ENCODE assay signal across 14 cellular contexts in the genomic region with DNA sequence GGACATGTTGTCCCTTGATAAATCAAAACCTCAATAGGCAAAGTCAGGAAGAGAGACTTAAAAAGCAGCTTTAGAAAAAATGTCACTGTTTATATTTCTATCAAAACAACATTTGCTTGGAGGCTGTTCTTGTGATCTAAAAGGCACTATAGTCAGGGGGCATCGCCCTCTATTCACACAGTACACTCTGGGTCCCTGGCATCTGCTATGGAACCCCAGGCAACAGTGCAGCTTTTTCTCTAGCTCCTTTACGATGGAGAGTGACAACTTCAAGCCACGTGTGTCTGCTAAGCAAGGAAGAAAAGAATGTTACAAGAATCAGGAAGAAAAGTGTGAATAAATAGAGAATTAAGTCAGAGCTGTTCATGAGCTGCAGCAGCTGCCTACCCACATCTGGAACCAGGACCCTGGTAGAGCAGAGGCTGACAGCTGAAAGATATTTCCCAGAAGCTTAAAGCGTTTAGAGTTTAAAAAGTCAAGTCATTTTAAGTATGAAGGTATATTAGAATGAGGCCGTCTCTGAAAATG. TPM values are rescaled to one million over a fixed set of nuclear protein-coding genes. Genes with fewer than 3 reads are reported as not detected.
DNase-seq lines count a peak whose midpoint lies in the region; ATAC-seq, FAIRE-seq and TF ChIP-seq lines count a peak whose summit lies in the region.
"Had no signal": no experiment of that assay in that cellular context is flagged by ENCODE, and none has a peak within 500 bp of the region (broad histone marks: within the 10 kb centered on the region; RNA-seq: fewer than 3 reads in every experiment).

No MANE protein-coding gene starts in this region.

- H3K4me3 ChIP-seq in AG10803 (ENCODE audit: low read length) (peak overlapping the region; percentile 12; the same call in 1 of the 2 replicates), heart left ventricle (peak overlapping the region in 2 of 12 donors; percentile 2 to 14), rectal smooth muscle tissue (ENCODE audit: low read length) (no peak overlapping the region), endodermal cell (ENCODE audit: low read length) (no peak overlapping the region)

- H3K9ac ChIP-seq in rectal smooth muscle tissue (ENCODE audit: low read length): no peak overlapping the region
- H3K9ac ChIP-seq in endodermal cell (ENCODE audit: extremely low read depth, low read length, poor library complexity, severe bottlenecking): no peak overlapping the region

- no peak overlapping the region for H3K27ac Mint-ChIP-seq in endodermal cell
- H3K27ac Mint-ChIP-seq in activated CD4-positive, alpha-beta memory T cell treated with anti-CD3 and anti-CD28 coated beads, Interleukin-2, amount 10 ng/mL, durations not matched to agents 7 days and 5 days: no peak overlapping the region

- no peak for TF ChIP-seq POLR2A in heart left ventricle (IDR thresholded peaks at IDR 0.05)

- CTCF ChIA-PET in activated CD4-positive, alpha-beta memory T cell treated with anti-CD3 and anti-CD28 coated beads, Interleukin-2, amount 10 ng/mL, durations not matched to agents 7 days and 5 days (lab: Charles Lee): no interaction called here

- peak overlapping the region in 11 of 12 donors; percentile 52 to 99 (median 79) for H3K27ac ChIP-seq in heart left ventricle
- H3K27ac ChIP-seq in rectal smooth muscle tissue (ENCODE audit: low read depth, low read length): peak overlapping the region; percentile 74
- no peak overlapping the region for H3K27ac ChIP-seq in endodermal cell (ENCODE audit: low read depth, low read length)

- H3K27me3 Mint-ChIP-seq in endodermal cell (ENCODE audit: insufficient read depth): no peaks in the 10 kb centered on the region
- H3K27me3 Mint-ChIP-seq in activated CD4-positive, alpha-beta memory T cell treated with anti-CD3 and anti-CD28 coated beads, Interleukin-2, amount 10 ng/mL, durations not matched to agents 7 days and 5 days: no peaks in the 10 kb centered on the region

- POLR2A ChIA-PET in activated CD4-positive, alpha-beta memory T cell treated with anti-CD3 and anti-CD28 coated beads, Interleukin-2, amount 10 ng/mL, durations not matched to agents 7 days and 5 days (lab: Charles Lee): no interaction called here

- H3K9me3 ChIP-seq in heart left ventricle (no peaks in the 10 kb centered on the region), endodermal cell (ENCODE audit: control insufficient read depth, low read length) (no peaks in the 10 kb centered on the region)

- no peak for TF ChIP-seq CTCF in AG10803 (conservative IDR thresholded peaks at IDR 0.05; ENCODE audit: low read length)
- TF ChIP-seq CTCF in heart left ventricle (IDR thresholded peaks at IDR 0.05): no peak
- TF ChIP-seq CTCF in endodermal cell (conservative IDR thresholded peaks at IDR 0.05): no peak

- intact Hi-C loops in heart left ventricle (cut with DNase I): loop anchor here in 1 of 10 donors (5.0 kb wide), 1 partner anchor 194 kb away; no protein-coding TSS in a partner anchor

- ATAC-seq in heart left ventricle (peak in 2 of 4 donors; percentile 2 to 7), HG02981 (IDR thresholded peaks at IDR 0.05; ENCODE audit: unreplicated experiment) (no peak)

- DNase-seq in AG10803 (ENCODE audit: low read depth) (no peak), amniotic epithelial cell (ENCODE audit: low read depth) (peak; percentile 33), heart left ventricle (no peak), endodermal cell (no peak), GM19239 (ENCODE audit: insufficient read length, low spot score) (no peak)
- DNase-seq in activated CD4-positive, alpha-beta memory T cell treated with anti-CD3 and anti-CD28 coated beads, Interleukin-2, amount 10 ng/mL, durations not matched to agents 7 days and 5 days: no peak
- DNase-seq: activated CD4-positive, alpha-beta T cell treated with anti-CD3 and anti-CD28 coated beads for 1 hour; GF-D8; H7; kidney glomerular epithelial cell; NCI-H226; SIG-M5 had no signal

- no peak for FAIRE-seq in GM19239 (lab: Jason Lieb, UNC)

- no peaks in the 10 kb centered on the region for H3K9me3 Mint-ChIP-seq in endodermal cell
- H3K9me3 Mint-ChIP-seq in activated CD4-positive, alpha-beta memory T cell treated with anti-CD3 and anti-CD28 coated beads, Interleukin-2, amount 10 ng/mL, durations not matched to agents 7 days and 5 days: no peaks in the 10 kb centered on the region

- H3K4me1 ChIP-seq in heart left ventricle (peaks cover 15 to 100% (median 85%) of the 10 kb centered on the region in 12 donors), rectal smooth muscle tissue (ENCODE audit: control insufficient read depth, insufficient read depth, low read length) (peaks cover 27% of the 10 kb centered on the region), endodermal cell (ENCODE audit: control insufficient read depth, insufficient read depth, low read length) (no peaks in the 10 kb centered on the region)

- H3K4me1 Mint-ChIP-seq in endodermal cell: peaks cover 18% of the 10 kb centered on the region
- no peaks in the 10 kb centered on the region for H3K4me1 Mint-ChIP-seq in activated CD4-positive, alpha-beta memory T cell treated with anti-CD3 and anti-CD28 coated beads, Interleukin-2, amount 10 ng/mL, durations not matched to agents 7 days and 5 days

- H3K27me3 ChIP-seq in heart left ventricle (no peaks in the 10 kb centered on the region), rectal smooth muscle tissue (ENCODE audit: control insufficient read depth, insufficient read depth, low read length) (no peaks in the 10 kb centered on the region), endodermal cell (ENCODE audit: control insufficient read depth, insufficient read depth, low read length, poor library complexity, severe bottlenecking) (no peaks in the 10 kb centered on the region)

- peaks cover under 1% of the 10 kb centered on the region for H3K36me3 Mint-ChIP-seq in endodermal cell (ENCODE audit: low read depth)
- H3K36me3 Mint-ChIP-seq in activated CD4-positive, alpha-beta memory T cell treated with anti-CD3 and anti-CD28 coated beads, Interleukin-2, amount 10 ng/mL, durations not matched to agents 7 days and 5 days (ENCODE audit: low read depth): no peaks in the 10 kb centered on the region

- 30 to 37% (median 34%) methylated on average over 5 of the region's 5 CpGs for WGBS in heart left ventricle, 4 donors
- 82 to 84% methylated on average over 4 to 5 of the region's 5 CpGs for WGBS in endodermal cell (ENCODE audit: insufficient coverage in 1 of 2, insufficient read length in 1 of 2), 2 experiments

- no peak overlapping the region for H3K4me3 Mint-ChIP-seq in endodermal cell
- H3K4me3 Mint-ChIP-seq in activated CD4-positive, alpha-beta memory T cell treated with anti-CD3 and anti-CD28 coated beads, Interleukin-2, amount 10 ng/mL, durations not matched to agents 7 days and 5 days: no peak overlapping the region

- H3K36me3 ChIP-seq in heart left ventricle (peaks cover 0 to 34% (median 5%) of the 10 kb centered on the region in 9 donors), rectal smooth muscle tissue (ENCODE audit: control insufficient read depth, insufficient read depth, low read length) (no peaks in the 10 kb centered on the region), endodermal cell (ENCODE audit: control insufficient read depth, insufficient read depth, low read length) (no peaks in the 10 kb centered on the region)

RNA-seq across cellular contexts. Expression of a gene that starts 11.2 kb away (rescaled TPM):
- total RNA-seq in heart left ventricle (10 to 100 TPM; 16.8 to 40.1 (median 30.2) TPM), endodermal cell (1 to 10 TPM; 1.3 to 7.8 TPM)
- 10 to 100 TPM; 17.1 to 30.6 TPM for polyA plus RNA-seq in heart left ventricle
- polyA plus RNA-seq in endodermal cell (2013, experiment 1 of 2): 99.8 TPM
- polyA plus RNA-seq in endodermal cell (2013, experiment 2 of 2): 80.5 TPM
- total RNA-seq in activated CD4-positive, alpha-beta memory T cell treated with anti-CD3 and anti-CD28 coated beads, Interleukin-2, amount 10 ng/mL, durations not matched to agents 7 days and 5 days: not detected
